Comparison of ENCODE assay signal across 18 cellular contexts in genomic region chr22:20771918-20772625, GRCh38. TPM values are rescaled to one million over a fixed set of nuclear protein-coding genes. Genes with fewer than 3 reads are reported as not detected.
DNase-seq lines count a peak whose midpoint lies in the region; ATAC-seq, FAIRE-seq and TF ChIP-seq lines count a peak whose summit lies in the region.
"Had no signal": no experiment of that assay in that cellular context is flagged by ENCODE, and none has a peak within 500 bp of the region (broad histone marks: within the 10 kb centered on the region; RNA-seq: fewer than 3 reads in every experiment).

No MANE protein-coding gene starts in this region.

- no peak overlapping the region for H3K9ac ChIP-seq in K562 (ENCODE audit: insufficient read depth in 1 of 2, low read depth in 2 of 2, low read length in 2 of 2)

- peak; percentile 6 for DNase-seq in DMS 273 (lab: John Stamatoyannopoulos, UW; ENCODE audit: unreplicated experiment)
- no peak for DNase-seq in DMS 273 treated with DMSO at 0.1 percent for 48 hours (lab: John Stamatoyannopoulos, UW)
- no peak for DNase-seq in K562 (ENCODE audit: extremely low read depth in 1 of 4, low spot score in 3 of 4)
- DNase-seq in kidney epithelial cell (ENCODE audit: low read depth) = no peak
- no peak for DNase-seq in upper lobe of right lung
- DNase-seq in A172 (ENCODE audit: low spot score) = no peak
- no peak for DNase-seq in effector memory CD4-positive, alpha-beta T cell
- DNase-seq: activated CD8-positive, alpha-beta memory T cell treated with anti-CD3 and anti-CD28 coated beads for 24 hours; activated naive CD4-positive, alpha-beta T cell; body of pancreas; CD4-positive, alpha-beta memory T cell; islet precursor cell; KBM-7; NCI-H146 had no signal

- no peak overlapping the region for H3K4me2 ChIP-seq in K562 (ENCODE audit: insufficient read depth, low read length)

- H4K20me1 ChIP-seq in K562 (replicated peaks; ENCODE audit: control insufficient read depth, insufficient read depth, low read length) = peaks cover 22% of the 10 kb centered on the region

- 77% methylated on average over 9 of the region's 9 CpGs for WGBS in K562 (ENCODE audit: insufficient coverage, low coverage, missing lambda C conversion rate)

- peaks cover 4% of the 10 kb centered on the region for H3K9me1 ChIP-seq in K562 (ENCODE audit: control insufficient read depth, insufficient read depth, low read length)

- no peak overlapping the region for H2AFZ ChIP-seq in K562 (ENCODE audit: low read depth, low read length)

- intact Hi-C loops in K562 (cut with micrococcal nuclease) (no loop called here), upper lobe of right lung (cut with DNase I) (no loop called here)

- no peak for TF ChIP-seq POLR2A in K562 (conservative IDR thresholded peaks at IDR 0.05)

- no peak overlapping the region for H3K4me3 ChIP-seq in K562
- H3K4me3 ChIP-seq in kidney epithelial cell (ENCODE audit: low read depth, low read length) = no peak overlapping the region
- H3K4me3 ChIP-seq in upper lobe of right lung = no peak overlapping the region
- H3K4me3 ChIP-seq in effector memory CD4-positive, alpha-beta T cell (ENCODE audit: insufficient read depth, low read depth, low read length, poor library complexity, severe bottlenecking) = no peak overlapping the region
- H3K4me3 ChIP-seq: body of pancreas had no signal

- POLR2A ChIA-PET in K562 (lab: Yijun Ruan, JAX) = interaction anchor here (0.6 to 4.8 kb wide), 7 partner anchors 8 to 301 kb away, joined by 3 to 24 read pairs (median 7); no protein-coding TSS in a partner anchor

- no peaks in the 10 kb centered on the region for H3K27me3 ChIP-seq in K562 (ENCODE audit: control insufficient read depth in 2 of 2, insufficient read depth in 2 of 2, low read length in 2 of 2)
- H3K27me3 ChIP-seq in kidney epithelial cell (ENCODE audit: control insufficient read depth, insufficient read depth, low read length) = no peaks in the 10 kb centered on the region
- no peaks in the 10 kb centered on the region for H3K27me3 ChIP-seq in upper lobe of right lung
- no peaks in the 10 kb centered on the region for H3K27me3 ChIP-seq in effector memory CD4-positive, alpha-beta T cell (replicated peaks; ENCODE audit: control insufficient read depth, insufficient read depth, low read length, poor library complexity, severe bottlenecking)
- H3K27me3 ChIP-seq: body of pancreas had no signal

- H3K27ac ChIP-seq in K562 (ENCODE audit: extremely low read depth, low read depth, low read length) (no peak overlapping the region), upper lobe of right lung (no peak overlapping the region)
- H3K27ac ChIP-seq in effector memory CD4-positive, alpha-beta T cell (ENCODE audit: insufficient read depth, low read length, poor library complexity, severe bottlenecking) = no peak overlapping the region
- H3K27ac ChIP-seq: 22Rv1, body of pancreas had no signal

- TF ChIP-seq EP300 in K562 (IDR thresholded peaks at IDR 0.05; ENCODE audit: low read length) = no peak

- H3K9me3 ChIP-seq in K562 (replicated peaks; ENCODE audit: control insufficient read depth, insufficient read depth, low read depth, low read length) (no peaks in the 10 kb centered on the region), upper lobe of right lung (no peaks in the 10 kb centered on the region)
- no peaks in the 10 kb centered on the region for H3K9me3 ChIP-seq in effector memory CD4-positive, alpha-beta T cell (ENCODE audit: control insufficient read depth, low read length)
- H3K9me3 ChIP-seq: body of pancreas had no signal

- CTCF ChIA-PET in K562 (lab: Yijun Ruan, JAX; ENCODE audit: low intra/inter-chr PET ratio) = interaction anchor here (0.7 kb wide), 1 partner anchor 119 kb away, joined by 3 read pairs; no protein-coding TSS in a partner anchor

- H3K4me1 ChIP-seq in K562 (replicated peaks in 1 of 2; ENCODE audit: control insufficient read depth in 2 of 2, insufficient read depth in 2 of 2, low read length in 2 of 2) (peaks cover 13 to 15% of the 10 kb centered on the region in 2 experiments), upper lobe of right lung (no peaks in the 10 kb centered on the region)
- no peaks in the 10 kb centered on the region for H3K4me1 ChIP-seq in effector memory CD4-positive, alpha-beta T cell (ENCODE audit: control insufficient read depth, insufficient read depth, low read length, poor library complexity, severe bottlenecking)

- ATAC-seq in K562 (peak; percentile 50), upper lobe of right lung (peak; percentile 31), GM18517 (IDR thresholded peaks at IDR 0.05; ENCODE audit: unreplicated experiment) (no peak)
- ATAC-seq: body of pancreas had no signal

- no peak for FAIRE-seq in K562 (lab: Jason Lieb, UNC)
- FAIRE-seq: GM19239 had no signal

- no peak for TF ChIP-seq RAD21 in K562 (CRISPR knock-in tag; conservative IDR thresholded peaks at IDR 0.05 in 1 of 2, IDR thresholded peaks at IDR 0.05 in 1 of 2)

- in situ Hi-C loops in K562 (cut with MboI) = no loop called here

- BruUV-seq in K562 (replicated peaks; lab: Mats Ljungman, UMichigan) = no TSS peak

- TF ChIP-seq CTCF in K562 (IDR thresholded peaks at IDR 0.05 in 2 of 3, conservative IDR thresholded peaks at IDR 0.05 in 1 of 3; ENCODE audit: insufficient read depth in 2 of 3, low read depth in 1 of 3, low read length in 3 of 3) (peak; percentile 38 to 60 (median 60)), kidney epithelial cell (IDR thresholded peaks at IDR 0.05; ENCODE audit: insufficient read depth, low read length, poor library complexity, severe bottlenecking) (peak; percentile 9), upper lobe of right lung (IDR thresholded peaks at IDR 0.05) (no peak)

- peaks cover 9% of the 10 kb centered on the region for H3K36me3 ChIP-seq in K562 (ENCODE audit: control insufficient read depth, insufficient read depth, low read length)
- H3K36me3 ChIP-seq in kidney epithelial cell (ENCODE audit: control insufficient read depth, insufficient read depth, low read length) = no peaks in the 10 kb centered on the region
- H3K36me3 ChIP-seq in upper lobe of right lung = peaks cover 26% of the 10 kb centered on the region
- peaks cover 3% of the 10 kb centered on the region for H3K36me3 ChIP-seq in effector memory CD4-positive, alpha-beta T cell (ENCODE audit: control insufficient read depth, insufficient read depth, low read length)

- no peaks in the 10 kb centered on the region for H3K79me2 ChIP-seq in K562 (ENCODE audit: control insufficient read depth, insufficient read depth, low read length)

TF ChIP-seq in K562, 482 proteins besides CTCF, POLR2A, EP300 and RAD21 (continues in another document):
- TF ChIP-seq, protein P1, sequence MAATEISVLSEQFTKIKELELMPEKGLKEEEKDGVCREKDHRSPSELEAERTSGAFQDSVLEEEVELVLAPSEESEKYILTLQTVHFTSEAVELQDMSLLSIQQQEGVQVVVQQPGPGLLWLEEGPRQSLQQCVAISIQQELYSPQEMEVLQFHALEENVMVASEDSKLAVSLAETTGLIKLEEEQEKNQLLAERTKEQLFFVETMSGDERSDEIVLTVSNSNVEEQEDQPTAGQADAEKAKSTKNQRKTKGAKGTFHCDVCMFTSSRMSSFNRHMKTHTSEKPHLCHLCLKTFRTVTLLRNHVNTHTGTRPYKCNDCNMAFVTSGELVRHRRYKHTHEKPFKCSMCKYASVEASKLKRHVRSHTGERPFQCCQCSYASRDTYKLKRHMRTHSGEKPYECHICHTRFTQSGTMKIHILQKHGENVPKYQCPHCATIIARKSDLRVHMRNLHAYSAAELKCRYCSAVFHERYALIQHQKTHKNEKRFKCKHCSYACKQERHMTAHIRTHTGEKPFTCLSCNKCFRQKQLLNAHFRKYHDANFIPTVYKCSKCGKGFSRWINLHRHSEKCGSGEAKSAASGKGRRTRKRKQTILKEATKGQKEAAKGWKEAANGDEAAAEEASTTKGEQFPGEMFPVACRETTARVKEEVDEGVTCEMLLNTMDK (IDR thresholded peaks at IDR 0.05; ENCODE audit: borderline replicate concordance, insufficient read depth, low read depth, low read length, poor library complexity, severe bottlenecking) = peak; percentile 57
- TF ChIP-seq POLR2G (IDR thresholded peaks at IDR 0.05; ENCODE audit: low read depth, low read length) (0 out of 2 replicates have a peak, but pooled peaks have one; percentile 30), SMC3 (conservative IDR thresholded peaks at IDR 0.05; ENCODE audit: insufficient read depth, low read depth, low read length) (peak; percentile 25; the same call in 1 of the 2 replicates), NR1H2 (CRISPR knock-in tag; IDR thresholded peaks at IDR 0.05) (no peak), GTF2E2 (tag; IDR thresholded peaks at IDR 0.05) (no peak)
- TF ChIP-seq, protein P2, sequence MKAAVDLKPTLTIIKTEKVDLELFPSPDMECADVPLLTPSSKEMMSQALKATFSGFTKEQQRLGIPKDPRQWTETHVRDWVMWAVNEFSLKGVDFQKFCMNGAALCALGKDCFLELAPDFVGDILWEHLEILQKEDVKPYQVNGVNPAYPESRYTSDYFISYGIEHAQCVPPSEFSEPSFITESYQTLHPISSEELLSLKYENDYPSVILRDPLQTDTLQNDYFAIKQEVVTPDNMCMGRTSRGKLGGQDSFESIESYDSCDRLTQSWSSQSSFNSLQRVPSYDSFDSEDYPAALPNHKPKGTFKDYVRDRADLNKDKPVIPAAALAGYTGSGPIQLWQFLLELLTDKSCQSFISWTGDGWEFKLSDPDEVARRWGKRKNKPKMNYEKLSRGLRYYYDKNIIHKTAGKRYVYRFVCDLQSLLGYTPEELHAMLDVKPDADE (conservative IDR thresholded peaks at IDR 0.05; ENCODE audit: control insufficient read depth, low read depth, low read length) = 0 out of 2 replicates have a peak, but pooled peaks have one; percentile 15

RNA-seq across cellular contexts. Expression of gene SERPIND1, which starts 1.8 kb away (rescaled TPM):
- not detected in 2 replicates for total RNA-seq in K562 (2011; cell fraction: chromatin; rRNA removed; ENCODE audit: low replicate concordance)
- total RNA-seq in K562 (2011; cell fraction: nucleolus; rRNA removed) = not detected in 2 replicates
- total RNA-seq in K562 (2011; cell fraction: nucleoplasm; rRNA removed) = not detected in 2 replicates
- not detected in 2 replicates for total RNA-seq in K562 (2014; rRNA removed)
- total RNA-seq in K562 (2014; rRNA removed; fragmentation: Illumina TruSeq; extraction: Trizol) = not detected in 2 replicates
- total RNA-seq in K562 (2015; rRNA removed; fragmentation: Illumina TruSeq; extraction: Trizol) = not detected in 2 replicates
- 0.09 and 0.22 TPM in 2 replicates for total RNA-seq in K562 (2021)
- not detected in 2 replicates for polyA plus RNA-seq in K562 (2011; rRNA removed)
- polyA plus RNA-seq in K562 (2011; cell fraction: cytosol; rRNA removed) = not detected in 2 replicates
- not detected in 2 replicates for polyA plus RNA-seq in K562 (2011; cell fraction: nucleus; rRNA removed)
- 0.11 and 0.16 TPM in 2 replicates for polyA plus RNA-seq in K562 (2012)
- not detected in 2 replicates for polyA plus RNA-seq in K562 (2014; fragmentation: Illumina TruSeq; extraction: Trizol)
- polyA plus RNA-seq in K562 (2014; fragmentation: Nextera tagmentation; extraction: Ambion mirVana) = under 1 TPM; 0.04 to 0.11 TPM
- polyA plus RNA-seq in K562 (2014; rRNA removed) = not detected in 2 replicates
- polyA minus RNA-seq in K562 (2011; rRNA and poly(A)+ RNA removed) = not detected in 2 replicates
- polyA minus RNA-seq in K562 (2011; cell fraction: cytosol; rRNA and poly(A)+ RNA removed) = 1.0 TPM in 1 of 2 replicates, not detected in the other
- not detected in 2 replicates for polyA minus RNA-seq in K562 (2011; cell fraction: nucleus; rRNA and poly(A)+ RNA removed)
- total RNA-seq in kidney epithelial cell = not detected in 2 replicates
- total RNA-seq in upper lobe of right lung = 0.58 TPM
- not detected in 2 replicates for total RNA-seq in A172 (2014; rRNA removed; shearing (Covaris generic))
- total RNA-seq: body of pancreas; CD4-positive, alpha-beta memory T cell; mononuclear cell had no signal
